ENCODE assay signal across 16 cellular contexts in the genomic region with DNA sequence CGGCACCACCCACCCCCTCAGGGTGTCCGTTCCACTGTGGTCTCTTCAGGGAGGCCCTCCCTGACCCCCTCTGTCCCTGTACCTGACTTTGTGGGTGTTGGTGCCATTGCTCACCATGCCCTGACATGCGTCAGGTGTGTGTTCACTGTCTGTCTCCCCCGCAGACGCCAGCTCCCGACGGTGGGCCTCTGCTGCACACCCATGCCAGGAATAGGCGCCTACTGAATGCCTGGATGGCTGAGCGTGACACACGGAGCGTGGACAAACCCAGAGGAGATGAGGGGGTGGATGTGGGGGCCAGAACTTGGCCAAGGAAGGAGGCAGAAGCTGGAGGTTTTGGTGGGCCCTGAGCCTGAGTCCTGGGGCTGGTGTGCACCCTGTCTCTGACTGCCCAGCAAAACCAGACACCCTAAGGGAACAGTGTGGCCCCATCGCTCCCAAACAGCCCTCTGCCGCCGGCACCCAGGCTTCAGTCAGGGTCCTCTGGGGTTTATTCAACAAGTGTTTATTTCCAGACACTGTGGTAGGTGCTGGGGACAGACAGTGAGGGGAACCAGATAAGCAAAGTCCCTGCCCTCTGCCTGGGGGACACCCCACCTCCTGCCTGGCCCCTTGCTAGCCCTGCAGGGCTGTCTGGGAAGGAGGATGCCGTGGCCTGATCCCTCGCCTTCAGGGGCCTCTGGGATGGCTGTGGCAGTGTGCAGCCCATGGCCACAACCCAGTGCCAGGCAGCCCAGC.
DNase-seq lines count a peak whose midpoint lies in the region; ATAC-seq, FAIRE-seq and TF ChIP-seq lines count a peak whose summit lies in the region.
"Had no signal": no experiment of that assay in that cellular context is flagged by ENCODE, and none has a peak within 500 bp of the region (broad histone marks: within the 10 kb centered on the region; RNA-seq: fewer than 3 reads in every experiment).

No MANE protein-coding gene starts in this region.

- H3K4me1 Mint-ChIP-seq in CD4-positive, alpha-beta memory T cell = no peaks in the 10 kb centered on the region

- H3K9me3 ChIP-seq in left ventricle myocardium inferior (replicated peaks) (no peaks in the 10 kb centered on the region), gastroesophageal sphincter (peaks cover 0 to 12% (median 0%) of the 10 kb centered on the region in 3 donors)
- no peaks in the 10 kb centered on the region for H3K9me3 ChIP-seq in CD4-positive, alpha-beta memory T cell (ENCODE audit: control insufficient read depth in 1 of 2, low read length in 2 of 2)

- intact Hi-C loops in Right ventricle myocardium inferior (cut with DNase I) = no loop called here
- intact Hi-C loops in left ventricle myocardium inferior (cut with micrococcal nuclease) = no loop called here
- intact Hi-C loops in posterior vena cava (cut with DNase I) = no loop called here
- intact Hi-C loops in CD4-positive, alpha-beta memory T cell (cut with micrococcal nuclease) = no loop called here

- peaks cover 10% of the 10 kb centered on the region for H3K4me1 ChIP-seq in left ventricle myocardium inferior
- peaks cover 0 to 6% (median 0%) of the 10 kb centered on the region in 3 donors for H3K4me1 ChIP-seq in gastroesophageal sphincter
- H3K4me1 ChIP-seq in CD4-positive, alpha-beta memory T cell (ENCODE audit: insufficient read depth, low read length) = no peaks in the 10 kb centered on the region

- H3K4me3 ChIP-seq in left ventricle myocardium inferior = no peak overlapping the region
- no peak overlapping the region for H3K4me3 ChIP-seq in gastroesophageal sphincter
- H3K4me3 ChIP-seq in CD4-positive, alpha-beta memory T cell (ENCODE audit: low read length in 2 of 2) = no peak overlapping the region

- no peak overlapping the region for H3K4me3 Mint-ChIP-seq in CD4-positive, alpha-beta memory T cell
- H3K4me3 Mint-ChIP-seq: CD4-positive, CD25-positive, alpha-beta regulatory T cell; H9; HFFc6 had no signal

- peaks cover 0 to 3% (median 0%) of the 10 kb centered on the region in 8 donors for H3K9me3 Mint-ChIP-seq in CD4-positive, alpha-beta memory T cell
- H3K9me3 Mint-ChIP-seq: H9 had no signal

- 77% methylated on average over 4 of the region's 16 CpGs; no CpG with 5 or more reads in 1 of the 2 donors for WGBS in gastroesophageal sphincter (ENCODE audit: low coverage in 1 of 2), 2 donors

- H3K27me3 ChIP-seq in left ventricle myocardium inferior (ENCODE audit: low read depth) (peaks cover 61% of the 10 kb centered on the region), gastroesophageal sphincter (peaks cover 55% of the 10 kb centered on the region)
- no peaks in the 10 kb centered on the region for H3K27me3 ChIP-seq in CD4-positive, alpha-beta memory T cell (ENCODE audit: insufficient read depth, low read length)

- peak overlapping the region in 1 of 7 donors; percentile 37 for H3K27ac Mint-ChIP-seq in CD4-positive, alpha-beta memory T cell
- H3K27ac Mint-ChIP-seq: HFFc6 had no signal

- POLR2A ChIA-PET in CD4-positive, alpha-beta memory T cell (lab: Charles Lee; ENCODE audit: partially characterized antibody) = no interaction called here

- H3K27me3 Mint-ChIP-seq in CD4-positive, alpha-beta memory T cell = peaks cover 10 to 14% of the 10 kb centered on the region in 2 donors

- H3K36me3 ChIP-seq in left ventricle myocardium inferior (no peaks in the 10 kb centered on the region), gastroesophageal sphincter (no peaks in the 10 kb centered on the region)
- H3K36me3 ChIP-seq in CD4-positive, alpha-beta memory T cell (ENCODE audit: insufficient read depth, low read length) = no peaks in the 10 kb centered on the region

- no peak for TF ChIP-seq EP300 in gastroesophageal sphincter (IDR thresholded peaks at IDR 0.05)

- H3K27ac ChIP-seq in left ventricle myocardium inferior (replicated peaks) (no peak overlapping the region), caudate nucleus (ENCODE audit: low read depth, low read length) (peak overlapping the region; percentile 59), gastroesophageal sphincter (no peak overlapping the region)
- H3K27ac ChIP-seq in CD4-positive, alpha-beta memory T cell (ENCODE audit: low read depth, low read length) = no peak overlapping the region
- H3K27ac ChIP-seq: 22Rv1 had no signal

- ATAC-seq in Right ventricle myocardium inferior = no peak
- ATAC-seq in gastroesophageal sphincter = peak; percentile 20

- DNase-seq in Right ventricle myocardium inferior (ENCODE audit: missing footprints) (peak; percentile 33), left ventricle myocardium inferior (no peak), caudate nucleus (lab: John Stamatoyannopoulos, UW) (peak in 3 of 61 donors; percentile 57 to 80 (median 66)), posterior vena cava (ENCODE audit: low spot score) (peak; percentile 68), RCC 7860 (ENCODE audit: low spot score) (no peak), KG1 (lab: John Stamatoyannopoulos, UW) (no peak)
- DNase-seq in CD4-positive, alpha-beta memory T cell = no peak
- DNase-seq: Calu3; CD4-positive, CD25-positive, alpha-beta regulatory T cell; DMS 273 treated with DMSO at 0.1 percent for 48 hours; GOT3; H9; HFFc6 had no signal

- TF ChIP-seq POLR2A in gastroesophageal sphincter (IDR thresholded peaks at IDR 0.05) = no peak

- no peak for FAIRE-seq in RCC 7860 (lab: Jason Lieb, UNC)
- FAIRE-seq: GM18507 had no signal

- TF ChIP-seq CTCF in left ventricle myocardium inferior (IDR thresholded peaks at IDR 0.05; ENCODE audit: borderline replicate concordance) (no peak), gastroesophageal sphincter (IDR thresholded peaks at IDR 0.05) (no peak)

- CTCF ChIA-PET in CD4-positive, alpha-beta memory T cell (lab: Charles Lee; ENCODE audit: partially characterized antibody) = interaction anchor here (1.9 kb wide), 1 partner anchor 95 kb away, joined by 4 read pairs; no protein-coding TSS in a partner anchor

- no peaks in the 10 kb centered on the region for H3K36me3 Mint-ChIP-seq in CD4-positive, alpha-beta memory T cell
- H3K36me3 Mint-ChIP-seq: CD4-positive, CD25-positive, alpha-beta regulatory T cell had no signal

Comparison
In these comparisons a context has a peak if more than half of its experiments do, and no peak if none do; other contexts are left out.
1. DNase-seq: peak in Right ventricle myocardium inferior (single experiment) and posterior vena cava (single experiment); none in left ventricle myocardium inferior (single experiment), CD4-positive, alpha-beta memory T cell (0 of 5), RCC 7860 (single experiment) and KG1 (single experiment).